Comparison of ENCODE assay signal across 32 cellular contexts in the genomic region with DNA sequence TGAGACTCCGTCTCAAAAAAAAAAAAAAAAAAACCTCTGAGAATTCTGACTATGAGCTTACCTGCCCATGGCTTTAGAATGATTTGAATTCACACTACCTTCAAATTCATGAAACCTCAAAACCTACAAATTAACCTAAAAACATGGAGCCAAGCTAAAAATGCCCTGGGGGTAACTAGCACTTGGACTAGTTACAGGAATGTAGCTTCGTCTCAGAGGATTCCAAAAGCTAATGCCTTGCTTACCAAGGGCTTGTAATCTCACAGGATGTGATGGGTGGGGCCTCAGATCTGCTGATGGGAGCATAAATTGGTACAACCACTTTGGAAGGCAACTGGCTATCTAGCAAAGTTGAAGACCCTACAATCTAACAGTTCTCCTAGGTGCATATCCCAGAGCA.
"Had no signal": no experiment of that assay in that cellular context is flagged by ENCODE, and none has a peak within 500 bp of the region (broad histone marks: within the 10 kb centered on the region; RNA-seq: fewer than 3 reads in every experiment).

No MANE protein-coding gene starts in this region.

- H3K36me3 ChIP-seq: brain microvascular endothelial cell had no signal

- H3K4me1 ChIP-seq: SJCRH30 had no signal

- FAIRE-seq: RCC 7860 had no signal

- H3K4me2 ChIP-seq: PC-9 had no signal

- ATAC-seq: activated CD8-positive, alpha-beta memory T cell treated with anti-CD3 and anti-CD28 coated beads, Interleukin-2, amount 10 ng/mL, durations not matched to agents 7 days and 5 days; activated naive CD8-positive, alpha-beta T cell treated with anti-CD3 and anti-CD28 coated beads, Interleukin-2, amount 50 U/mL, for 24 hours had no signal

- H2AFZ ChIP-seq: PC-9 had no signal

- H3K4me3 ChIP-seq: PC-9, SJCRH30, SK-N-MC had no signal

- H3K27ac ChIP-seq: brain microvascular endothelial cell, PC-9, SJCRH30, SK-N-MC, WERI-Rb-1 had no signal

- H3K27me3 ChIP-seq: brain microvascular endothelial cell, SJCRH30 had no signal

- DNase-seq: activated CD4-positive, alpha-beta memory T cell treated with anti-CD3 and anti-CD28 coated beads, Interleukin-2, amount 10 ng/mL, durations not matched to agents 7 days and 5 days; activated CD4-positive, alpha-beta T cell treated with anti-CD3 and anti-CD28 coated beads for 1 hour; activated CD4-positive, alpha-beta T cell treated with anti-CD3 and anti-CD28 coated beads for 48 hours; activated CD4-positive, CD25-positive, alpha-beta regulatory T cell; activated CD8-positive, alpha-beta memory T cell treated with anti-CD3 and anti-CD28 coated beads for 24 hours; activated CD8-positive, alpha-beta memory T cell treated with anti-CD3 and anti-CD28 coated beads, Interleukin-2, amount 10 ng/mL, durations not matched to agents 7 days and 5 days; activated CD8-positive, alpha-beta memory T cell treated with anti-CD3 and anti-CD28 coated beads, Interleukin-2, amount 50 U/mL, for 48 hours; activated effector memory CD4-positive, alpha-beta T cell treated with Interleukin-2 at 50 U/mL for 16 hours; activated naive CD4-positive, alpha-beta T cell treated with anti-CD3 and anti-CD28 coated beads, Interleukin-2, amount 10 ng/mL, durations not matched to agents 7 days and 5 days; activated naive CD8-positive, alpha-beta T cell treated with anti-CD3 and anti-CD28 coated beads, Interleukin-2, amount 50 U/mL, for 24 hours; activated T-cell treated with anti-CD3 and anti-CD28 coated beads, Interleukin-2, amount 50 U/mL, for 48 hours; amniotic stem cell; aorta; brain microvascular endothelial cell; central memory CD4-positive, alpha-beta T cell; NCI-H1105; NCI-H1436; NCI-H1694; NCI-H1930; NCI-H2081 treated with DMSO at 0.1 percent for 48 hours; NCI-H345; NCI-H510A; NCI-H526; NCI-H748 treated with DMSO at 0.1 percent for 48 hours; NK-92 treated with Interleukin-12 subunit alpha and Interleukin-12 subunit beta, amount 100 ng/mL, for 24 hours; PC-9; Right ventricle myocardium superior; SJCRH30; T1000; WERI-Rb-1 had no signal
